Comparison of ENCODE assay signal across 11 cellular contexts in the genomic region with DNA sequence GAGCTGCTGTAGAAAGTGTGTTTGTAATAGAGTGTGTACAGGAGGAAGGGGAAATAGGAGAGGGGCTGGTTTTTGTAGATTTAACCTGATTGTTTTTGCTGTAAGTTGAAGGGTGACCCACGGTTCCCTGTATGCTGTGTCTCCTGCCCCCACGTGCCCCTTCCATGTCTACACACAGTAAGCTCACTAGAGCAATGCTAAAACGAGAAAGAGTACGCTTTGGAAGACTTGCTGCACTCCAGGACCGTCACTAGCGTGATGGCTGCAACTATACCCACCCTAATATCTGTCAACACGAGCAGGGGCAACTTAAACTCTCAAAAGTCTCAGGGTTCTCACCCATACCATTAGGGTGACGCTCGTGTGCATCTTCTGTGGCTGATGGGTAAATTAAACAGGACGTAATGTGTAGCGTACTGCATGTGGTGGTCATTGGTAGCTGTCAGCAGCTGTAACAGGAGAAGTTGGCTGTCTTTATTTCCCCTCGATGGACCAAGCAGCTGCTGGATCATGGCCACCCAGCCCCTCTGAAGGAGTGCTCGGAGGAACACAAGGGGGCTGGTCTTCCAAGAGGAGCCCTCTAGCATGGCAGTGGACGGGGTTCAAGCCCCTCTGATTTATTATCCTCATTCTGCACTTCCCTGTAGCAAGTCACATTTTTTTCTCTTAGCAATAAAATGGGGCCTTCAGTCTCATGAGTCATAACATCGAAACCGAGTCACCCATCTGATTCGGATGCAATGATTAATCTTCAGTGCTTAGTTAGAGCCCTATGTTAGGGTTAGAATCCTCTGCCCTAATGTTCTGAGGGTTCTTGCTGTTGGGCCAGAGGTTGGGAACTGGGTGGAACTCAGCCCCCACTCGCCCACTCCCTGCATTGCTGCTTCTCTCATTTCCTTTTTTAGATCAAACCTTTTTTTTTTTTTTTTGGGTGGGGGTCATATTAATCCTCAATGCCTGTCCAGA. TPM values are rescaled to one million over a fixed set of nuclear protein-coding genes. Genes with fewer than 3 reads are reported as not detected.
DNase-seq lines count a peak whose midpoint lies in the region; ATAC-seq and TF ChIP-seq lines count a peak whose summit lies in the region.
"Had no signal": no experiment of that assay in that cellular context is flagged by ENCODE, and none has a peak within 500 bp of the region (broad histone marks: within the 10 kb centered on the region; RNA-seq: fewer than 3 reads in every experiment).

No MANE protein-coding gene starts in this region.

- no peak overlapping the region for H3K27ac ChIP-seq in mammary epithelial cell (ENCODE audit: insufficient read depth, low read depth, low read length)
- peak overlapping the region in 1 of 2 donors; percentile 32 for H3K27ac ChIP-seq in breast epithelium
- H3K27ac ChIP-seq in transverse colon: peak overlapping the region; percentile 68 to 74 (median 69)
- H3K27ac ChIP-seq: KMS-11 had no signal

- H2AFZ ChIP-seq in mammary epithelial cell (ENCODE audit: low read depth, low read length): no peak overlapping the region

- CTCF ChIA-PET in mammary epithelial cell (lab: Charles Lee; ENCODE audit: low non-redundant PET): no interaction called here

- no peak for TF ChIP-seq EP300 in transverse colon (IDR thresholded peaks at IDR 0.05; ENCODE audit: low read depth)

- H3K36me3 ChIP-seq in mammary epithelial cell (ENCODE audit: insufficient read depth, low read length) (peaks cover 78% of the 10 kb centered on the region), breast epithelium (no peaks in the 10 kb centered on the region), transverse colon (peaks cover 0 to 36% (median 13%) of the 10 kb centered on the region in 4 donors)

- H3K9ac ChIP-seq in mammary epithelial cell (ENCODE audit: insufficient read depth, low read length): no peak overlapping the region
- H3K9ac ChIP-seq: KMS-11 had no signal

- H3K9me3 ChIP-seq in mammary epithelial cell (replicated peaks; ENCODE audit: insufficient read depth, low read length) (no peaks in the 10 kb centered on the region), breast epithelium (no peaks in the 10 kb centered on the region), transverse colon (no peaks in the 10 kb centered on the region)

- H4K20me1 ChIP-seq in mammary epithelial cell (ENCODE audit: insufficient read depth, low read length): peaks cover 11% of the 10 kb centered on the region

- H3K79me2 ChIP-seq in mammary epithelial cell (ENCODE audit: insufficient read depth, low read length): peaks cover 97% of the 10 kb centered on the region

- in situ Hi-C loops in mammary epithelial cell (cut with MboI; ENCODE audit: low sequenced_read_pairs in 2 of 2): loop anchor here (10.0 to 25.0 kb wide), 2 partner anchors 400 to 403 kb away; no protein-coding TSS in a partner anchor
- in situ Hi-C loops in transverse colon (cut with MboI; ENCODE audit: low pct_ligation_motif_present in 1 of 4, low pct_unique_long_range_greater_than_20kb in 1 of 4, low sequenced_read_pairs in 3 of 4): loop anchor here in 3 of 4 donors (10.0 to 25.0 kb wide), 4 partner anchors 175 to 400 kb away; no protein-coding TSS in a partner anchor

- WGBS in mammary epithelial cell (ENCODE audit: low coverage, missing lambda C conversion rate): 75% methylated on average over 17 of the region's 18 CpGs
- 41 to 47% methylated on average over 4 to 18 of the region's 18 CpGs for WGBS in transverse colon (ENCODE audit: low coverage in 1 of 2), 2 donors

- dilution Hi-C loops in mammary epithelial cell (cut with HindIII; ENCODE audit: low sequenced_read_pairs): no loop called here

- DNase-seq in mammary epithelial cell (peak; percentile 70), breast epithelium (ENCODE audit: low spot score in 2 of 2) (no peak), islet precursor cell (peak; percentile 27), transverse colon (no peak), NCI-H2081 (lab: John Stamatoyannopoulos, UW) (no peak)
- peak; percentile 59 for DNase-seq in activated CD8-positive, alpha-beta memory T cell treated with anti-CD3 and anti-CD28 coated beads, Interleukin-2, amount 50 U/mL, for 48 hours
- DNase-seq: AML-193, left cardiac atrium had no signal

- H3K4me3 ChIP-seq in mammary epithelial cell (replicated peaks in 1 of 3; ENCODE audit: insufficient read depth in 1 of 3, low read depth in 2 of 3, low read length in 3 of 3): no peak overlapping the region
- no peak overlapping the region for H3K4me3 ChIP-seq in breast epithelium
- no peak overlapping the region for H3K4me3 ChIP-seq in transverse colon

- H3K4me1 ChIP-seq in mammary epithelial cell (ENCODE audit: insufficient read depth, low read length) (peaks cover 10% of the 10 kb centered on the region), breast epithelium (no peaks in the 10 kb centered on the region), transverse colon (peaks cover 11 to 56% (median 38%) of the 10 kb centered on the region in 4 donors)

- no peaks in the 10 kb centered on the region for H3K27me3 ChIP-seq in mammary epithelial cell (ENCODE audit: insufficient read depth, low read length)
- H3K27me3 ChIP-seq in breast epithelium: peaks cover 0 to 5% of the 10 kb centered on the region in 2 donors
- H3K27me3 ChIP-seq in transverse colon: no peaks in the 10 kb centered on the region

- no TSS peak for BruUV-seq in mammary epithelial cell (replicated peaks; lab: Mats Ljungman, UMichigan)

- ATAC-seq in GM21717 (IDR thresholded peaks at IDR 0.05; ENCODE audit: unreplicated experiment) (no peak), GM18519 (IDR thresholded peaks at IDR 0.05; ENCODE audit: low FRiP score, unreplicated experiment) (no peak)

- H3K4me2 ChIP-seq in mammary epithelial cell (ENCODE audit: insufficient read depth, low read depth, low read length): no peak overlapping the region
- H3K4me2 ChIP-seq: KMS-11 had no signal

- TF ChIP-seq POLR2A in breast epithelium (IDR thresholded peaks at IDR 0.05) (no peak), transverse colon (IDR thresholded peaks at IDR 0.05) (no peak)

- intact Hi-C loops in mammary epithelial cell (cut with micrococcal nuclease): no loop called here
- intact Hi-C loops in breast epithelium (cut with DNase I; ENCODE audit: low total_unique reads): loop anchor here (10.0 kb wide), 1 partner anchor 403 kb away; no protein-coding TSS in a partner anchor
- intact Hi-C loops in transverse colon (cut with DNase I; ENCODE audit: low total_unique reads): no loop called here

- TF ChIP-seq CTCF in mammary epithelial cell (conservative IDR thresholded peaks at IDR 0.05 in 1 of 2, IDR thresholded peaks at IDR 0.05 in 1 of 2; ENCODE audit: extremely low read depth in 1 of 2, insufficient read depth in 1 of 2, low read depth in 1 of 2, low read length in 2 of 2) (no peak), breast epithelium (IDR thresholded peaks at IDR 0.05) (no peak), transverse colon (IDR thresholded peaks at IDR 0.05) (no peak)

RNA-seq across cellular contexts. Expression of a gene that starts 14.0 kb away (rescaled TPM):
- total RNA-seq in mammary epithelial cell (100 to 1,000 TPM; 483 to 932 TPM), breast epithelium (10 to 100 TPM; 43.3 to 72.8 (median 53.7) TPM), transverse colon (100 to 1,000 TPM in 1 of 4 donors, 10 to 100 TPM in 3; 32.9 to 132 (median 58.8) TPM)
- polyA plus RNA-seq in mammary epithelial cell: 234 TPM
- polyA minus RNA-seq in mammary epithelial cell: 991 TPM

RNA-seq across cellular contexts. Expression of a gene that starts 33.4 kb away (rescaled TPM):
- total RNA-seq in mammary epithelial cell: 10 to 100 TPM; 42.8 to 68.2 TPM
- polyA plus RNA-seq in mammary epithelial cell: 15.5 TPM
- 3.8 TPM for polyA minus RNA-seq in mammary epithelial cell
- 1 to 10 TPM; 2.9 to 7.5 (median 6.9) TPM for total RNA-seq in breast epithelium
- total RNA-seq in transverse colon: 10 to 100 TPM in 1 of 4 donors, 1 to 10 TPM in 3; 2.6 to 26.6 (median 4.4) TPM

Comparison
In these comparisons a context has a peak if more than half of its experiments do, and no peak if none do; other contexts are left out.
1. DNase-seq: peak in mammary epithelial cell (single experiment), activated CD8-positive, alpha-beta memory T cell treated with anti-CD3 and anti-CD28 coated beads, Interleukin-2, amount 50 U/mL, for 48 hours (single experiment) and islet precursor cell (single experiment); none in breast epithelium (0 of 2), transverse colon (single experiment) and NCI-H2081 (0 of 2).